ENCODE assay signal across 1 cellular context in genomic region chr1:180232521-180233043, GRCh38.
TF ChIP-seq lines count a peak whose summit lies in the region.

No MANE protein-coding gene starts in this region.

TF ChIP-seq in HCT116, 20 proteins besides CTCF, POLR2A, EP300 and RAD21:
- no peak for TF ChIP-seq ZFX (IDR thresholded peaks at IDR 0.05)
- no peak for TF ChIP-seq ZBTB33 (IDR thresholded peaks at IDR 0.05; ENCODE audit: extremely low read depth, insufficient replicate concordance, low read length)
- TF ChIP-seq SRF (IDR thresholded peaks at IDR 0.05; ENCODE audit: low read depth), result no peak
- TF ChIP-seq YY1 (IDR thresholded peaks at IDR 0.05; ENCODE audit: extremely low read depth, insufficient replicate concordance, low read depth, low read length), result no peak
- TF ChIP-seq MAX (IDR thresholded peaks at IDR 0.05), result no peak
- TF ChIP-seq ELF1 (IDR thresholded peaks at IDR 0.05; ENCODE audit: borderline replicate concordance, low read depth), result no peak
- TF ChIP-seq CBX3 (IDR thresholded peaks at IDR 0.05; ENCODE audit: low read depth), result no peak
- TF ChIP-seq EGR1 (IDR thresholded peaks at IDR 0.05; ENCODE audit: low read depth), result no peak
- TF ChIP-seq JUND (IDR thresholded peaks at IDR 0.05), result no peak
- no peak for TF ChIP-seq TCF7L2 (IDR thresholded peaks at IDR 0.05; ENCODE audit: borderline replicate concordance, extremely low read depth, insufficient read depth, insufficient read length)
- no peak for TF ChIP-seq REST (IDR thresholded peaks at IDR 0.05; ENCODE audit: low read depth)
- TF ChIP-seq POLR2AphosphoS5 (IDR thresholded peaks at IDR 0.05; ENCODE audit: low read depth, low read length), result no peak
- TF ChIP-seq CEBPB (IDR thresholded peaks at IDR 0.05; ENCODE audit: low read depth), result no peak
- no peak for TF ChIP-seq SIN3A (IDR thresholded peaks at IDR 0.05; ENCODE audit: low read depth)
- TF ChIP-seq ZNF274 (IDR thresholded peaks at IDR 0.05; ENCODE audit: low read depth, low read length), result no peak
- TF ChIP-seq SP1 (IDR thresholded peaks at IDR 0.05; ENCODE audit: low read depth), result no peak
- TF ChIP-seq EZH2phosphoT487 (IDR thresholded peaks at IDR 0.05; ENCODE audit: borderline replicate concordance), result no peak
- no peak for TF ChIP-seq FOSL1 (IDR thresholded peaks at IDR 0.05; ENCODE audit: low read depth)
- TF ChIP-seq ATF3 (IDR thresholded peaks at IDR 0.05), result no peak
